9 cellular contexts compared by ENCODE assay signal in the genomic region with DNA sequence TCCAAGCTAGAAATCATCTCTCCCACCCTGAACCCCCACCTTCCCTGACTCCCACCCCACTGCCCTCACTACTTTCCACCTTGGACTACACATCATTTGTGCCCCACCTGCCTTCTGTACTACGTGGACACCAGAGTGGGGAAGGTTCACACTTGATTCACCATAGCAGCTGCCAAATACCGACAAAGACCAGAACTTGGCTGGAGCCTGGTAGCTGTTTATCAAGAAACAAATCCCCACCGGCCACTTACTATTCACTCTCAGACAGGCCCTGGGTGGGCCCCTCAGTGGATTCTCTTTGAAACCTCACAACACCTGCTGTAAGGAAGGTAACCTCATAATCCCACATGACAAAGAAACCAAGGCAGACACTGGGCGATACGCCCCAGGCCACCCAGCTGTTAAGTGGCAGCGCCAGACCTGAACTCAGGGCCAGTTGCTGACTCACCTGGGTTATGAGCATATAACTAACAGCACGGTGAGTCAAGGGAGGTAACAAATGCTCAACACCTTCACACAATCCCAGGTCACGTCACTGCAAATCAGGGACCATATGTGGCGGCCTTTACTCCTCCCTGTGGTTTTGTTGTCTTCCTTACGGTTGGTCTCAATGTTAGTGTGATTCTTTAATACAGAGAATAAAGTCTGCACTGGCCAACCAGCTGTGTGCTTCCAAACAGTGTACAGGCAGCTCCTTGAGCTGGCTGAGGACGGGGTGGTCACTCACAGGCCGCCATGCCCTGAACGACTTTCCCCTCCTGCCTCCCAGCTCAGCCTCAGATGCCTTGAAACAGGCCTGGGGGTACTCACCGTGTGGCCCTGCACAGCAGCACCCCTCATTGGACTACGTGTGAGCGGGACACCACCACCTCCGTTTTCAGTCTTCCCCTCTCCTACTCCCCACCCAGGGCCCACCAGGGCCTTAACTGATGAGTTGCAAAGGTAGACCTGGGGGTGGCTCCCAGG. TPM values are rescaled to one million over a fixed set of nuclear protein-coding genes. Genes with fewer than 3 reads are reported as not detected.
DNase-seq lines count a peak whose midpoint lies in the region; ATAC-seq and TF ChIP-seq lines count a peak whose summit lies in the region.
"Had no signal": no experiment of that assay in that cellular context is flagged by ENCODE, and none has a peak within 500 bp of the region (broad histone marks: within the 10 kb centered on the region; RNA-seq: fewer than 3 reads in every experiment).

No MANE protein-coding gene starts in this region.

- no peaks in the 10 kb centered on the region for H3K9me3 Mint-ChIP-seq in activated naive CD8-positive, alpha-beta T cell treated with anti-CD3 and anti-CD28 coated beads, Interleukin-2, amount 50 U/mL, for 24 hours

- H3K27me3 ChIP-seq in layer of hippocampus (ENCODE audit: control insufficient read depth, insufficient read depth, low read length) (no peaks in the 10 kb centered on the region), thyroid gland (no peaks in the 10 kb centered on the region), HAP-1 (ENCODE audit: low read depth) (no peaks in the 10 kb centered on the region)

- peak overlapping the region; percentile 94 for H3K27ac Mint-ChIP-seq in activated naive CD8-positive, alpha-beta T cell treated with anti-CD3 and anti-CD28 coated beads, Interleukin-2, amount 50 U/mL, for 24 hours

- no peak for TF ChIP-seq CTCF in thyroid gland (IDR thresholded peaks at IDR 0.05)

- DNase-seq in activated CD8-positive, alpha-beta memory T cell treated with anti-CD3 and anti-CD28 coated beads for 24 hours: peak; percentile 67
- no peak for DNase-seq in activated CD8-positive, alpha-beta memory T cell treated with anti-CD3 and anti-CD28 coated beads, Interleukin-2, amount 50 U/mL, for 48 hours
- peak; percentile 50 for DNase-seq in activated naive CD8-positive, alpha-beta T cell treated with anti-CD3 and anti-CD28 coated beads, Interleukin-2, amount 50 U/mL, for 24 hours
- DNase-seq in thyroid gland (peak in 1 of 2 donors; percentile 62), GDM1 (lab: John Stamatoyannopoulos, UW) (no peak), KG1 (lab: John Stamatoyannopoulos, UW) (no peak), HAP-1 (ENCODE audit: low spot score in 2 of 2) (no peak)
- DNase-seq: ACHN had no signal

- H3K27me3 Mint-ChIP-seq in activated naive CD8-positive, alpha-beta T cell treated with anti-CD3 and anti-CD28 coated beads, Interleukin-2, amount 50 U/mL, for 24 hours: no peaks in the 10 kb centered on the region

- peak; percentile 55 for ATAC-seq in activated naive CD8-positive, alpha-beta T cell treated with anti-CD3 and anti-CD28 coated beads, Interleukin-2, amount 50 U/mL, for 24 hours

- no peak for TF ChIP-seq POLR2A in thyroid gland (IDR thresholded peaks at IDR 0.05)

- H3K9me3 ChIP-seq in thyroid gland (no peaks in the 10 kb centered on the region), HAP-1 (no peaks in the 10 kb centered on the region)

- H3K4me1 ChIP-seq in thyroid gland (peaks cover 44 to 81% of the 10 kb centered on the region in 2 donors), HAP-1 (peaks cover 7% of the 10 kb centered on the region)

- peak overlapping the region; percentile 71 for H3K4me3 Mint-ChIP-seq in activated naive CD8-positive, alpha-beta T cell treated with anti-CD3 and anti-CD28 coated beads, Interleukin-2, amount 50 U/mL, for 24 hours

- in situ Hi-C loops in HAP-1 (cut with MboI; ENCODE audit: low sequenced_read_pairs): no loop called here

- intact Hi-C loops in thyroid gland (cut with DNase I): no loop called here

- peaks cover 99% of the 10 kb centered on the region for H3K4me1 Mint-ChIP-seq in activated naive CD8-positive, alpha-beta T cell treated with anti-CD3 and anti-CD28 coated beads, Interleukin-2, amount 50 U/mL, for 24 hours

- H3K4me3 ChIP-seq in thyroid gland (replicated peaks in 1 of 3) (no peak overlapping the region), HAP-1 (no peak overlapping the region)

- peak overlapping the region; percentile 71 for H3K27ac ChIP-seq in layer of hippocampus (ENCODE audit: low read depth, low read length)
- H3K27ac ChIP-seq in thyroid gland: peak overlapping the region; percentile 16 to 75 (median 63)

- WGBS in thyroid gland, 2 donors: 68 to 80% methylated on average over 14 to 17 of the region's 17 CpGs

- H3K36me3 ChIP-seq in thyroid gland: peaks cover 27 to 28% of the 10 kb centered on the region in 2 donors
- peaks cover 68% of the 10 kb centered on the region for H3K36me3 ChIP-seq in HAP-1 (replicated peaks)

- H3K36me3 Mint-ChIP-seq in activated naive CD8-positive, alpha-beta T cell treated with anti-CD3 and anti-CD28 coated beads, Interleukin-2, amount 50 U/mL, for 24 hours (ENCODE audit: low read depth): peaks cover 76% of the 10 kb centered on the region

RNA-seq across cellular contexts. Expression of a gene that starts 7.5 kb away (rescaled TPM):
- total RNA-seq in thyroid gland: 100 to 1,000 TPM; 122 to 238 (median 213) TPM

Comparison
In these comparisons a context has a peak if more than half of its experiments do, and no peak if none do; other contexts are left out.
1. DNase-seq: peak in activated CD8-positive, alpha-beta memory T cell treated with anti-CD3 and anti-CD28 coated beads for 24 hours (single experiment) and activated naive CD8-positive, alpha-beta T cell treated with anti-CD3 and anti-CD28 coated beads, Interleukin-2, amount 50 U/mL, for 24 hours (single experiment); none in activated CD8-positive, alpha-beta memory T cell treated with anti-CD3 and anti-CD28 coated beads, Interleukin-2, amount 50 U/mL, for 48 hours (single experiment), GDM1 (single experiment), KG1 (single experiment) and HAP-1 (0 of 2).